1 cellular context compared by ENCODE assay signal in the genomic region with DNA sequence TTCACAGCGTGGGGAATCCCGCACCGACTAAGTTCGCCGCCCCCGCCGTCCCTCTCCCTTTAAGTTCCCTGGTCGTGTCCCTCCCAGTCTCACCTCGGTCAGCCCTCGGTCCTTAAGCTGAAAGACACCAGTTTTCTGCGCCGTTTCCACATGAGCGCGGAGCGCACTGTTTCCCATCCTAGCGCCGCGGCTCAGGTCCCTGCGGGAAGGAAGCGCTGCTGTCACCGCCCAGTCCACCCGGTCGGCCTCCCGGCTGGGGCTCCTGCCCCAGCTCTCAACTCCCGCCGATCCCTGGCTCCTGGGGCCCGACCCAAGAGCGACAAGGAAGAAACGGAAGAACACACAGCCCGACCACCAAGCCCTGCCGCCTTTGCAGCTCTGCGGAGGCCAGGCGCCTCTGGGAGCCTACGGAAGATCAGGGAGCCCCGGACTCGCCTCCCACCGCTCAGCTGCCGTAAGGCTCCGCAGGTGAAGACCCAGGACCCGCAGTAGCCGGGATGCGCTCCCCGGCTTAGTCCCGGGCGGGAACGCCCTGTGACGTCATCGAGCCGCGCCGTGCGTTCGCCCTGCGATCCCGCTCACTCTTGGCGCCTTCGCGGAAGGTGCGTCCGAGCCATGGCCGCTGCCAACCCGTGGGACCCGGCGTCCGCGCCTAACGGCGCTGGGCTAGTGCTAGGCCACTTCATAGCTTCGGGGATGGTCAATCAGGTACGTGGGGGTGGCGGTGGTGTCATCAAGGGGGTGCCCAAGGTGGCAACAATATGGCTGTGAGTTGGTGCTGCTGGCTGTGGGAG.
TF ChIP-seq lines count a peak whose summit lies in the region.

Gene HAUS2 (plus strand): TSS at position 581 of the 794 bp plus-strand sequence. CDS start 35 bp downstream, at position 616.
Gene LRRC57 (minus strand): TSS at position 536 of the 794 bp plus-strand sequence. CDS start 359 bp downstream, at position 177.

TF ChIP-seq in K562, 482 proteins besides CTCF, POLR2A, EP300 and RAD21 (continued from another document and continues in another):
- peak; percentile 93; the same call in 1 of the 2 replicates for TF ChIP-seq ATF2 (CRISPR knock-in tag; IDR thresholded peaks at IDR 0.05)
- no peak for TF ChIP-seq SMARCB1 (IDR thresholded peaks at IDR 0.05; ENCODE audit: insufficient read length, low read depth)
- TF ChIP-seq ARNT (IDR thresholded peaks at IDR 0.05), result no peak
- no peak for TF ChIP-seq CBX5 (IDR thresholded peaks at IDR 0.05; ENCODE audit: borderline replicate concordance, low read depth)
- no peak for TF ChIP-seq POU5F1 (IDR thresholded peaks at IDR 0.05; ENCODE audit: borderline replicate concordance, low read depth, low read length, partially characterized antibody)
- TF ChIP-seq KAT8 (IDR thresholded peaks at IDR 0.05; ENCODE audit: low read depth), result no peak
- TF ChIP-seq ZNF695 (CRISPR knock-in tag; IDR thresholded peaks at IDR 0.05), result no peak
- 0 out of 2 replicates have a peak, but pooled peaks have one; percentile 6 for TF ChIP-seq NCOR1 (IDR thresholded peaks at IDR 0.05)
- TF ChIP-seq DDX20 (tag; IDR thresholded peaks at IDR 0.05; ENCODE audit: low read depth), result no peak
- no peak for TF ChIP-seq FUS (optimal IDR thresholded peaks at IDR 0.05; ENCODE audit: low read depth, low read length)
- no peak for TF ChIP-seq ZC3H11A (IDR thresholded peaks at IDR 0.05; ENCODE audit: low read depth, low read length)
- no peak for TF ChIP-seq CREB5 (CRISPR knock-in tag; IDR thresholded peaks at IDR 0.05)
- TF ChIP-seq RBFOX2 (IDR thresholded peaks at IDR 0.05; ENCODE audit: low read depth, low read length), result peak; percentile 99
- no peak for TF ChIP-seq ZNF184 (CRISPR knock-in tag; IDR thresholded peaks at IDR 0.05)
- no peak for TF ChIP-seq MYBL2 (IDR thresholded peaks at IDR 0.05; ENCODE audit: low read depth)
- no peak for TF ChIP-seq MYBL2 (CRISPR knock-in tag; IDR thresholded peaks at IDR 0.05; ENCODE audit: borderline replicate concordance)
- TF ChIP-seq FOXA3 (CRISPR knock-in tag; conservative IDR thresholded peaks at IDR 0.05 in 1 of 2, IDR thresholded peaks at IDR 0.05 in 1 of 2), result no peak
- TF ChIP-seq DNMT1 (IDR thresholded peaks at IDR 0.05), result no peak
- peak; percentile 26; the same call in 1 of the 2 replicates for TF ChIP-seq ZNF431 (CRISPR knock-in tag; IDR thresholded peaks at IDR 0.05)
- TF ChIP-seq ATF7 (IDR thresholded peaks at IDR 0.05), result peak; percentile 99
- TF ChIP-seq MYC (IDR thresholded peaks at IDR 0.05; ENCODE audit: low read depth, low read length), result peak; percentile 81
- TF ChIP-seq MYC (CRISPR knock-in tag; IDR thresholded peaks at IDR 0.05; ENCODE audit: borderline replicate concordance, low read depth), result 0 out of 2 replicates have a peak, but pooled peaks have one; percentile 17
- TF ChIP-seq POLR2H (tag; IDR thresholded peaks at IDR 0.05; ENCODE audit: low read depth), result peak; percentile 68
- TF ChIP-seq ZNF41 (CRISPR knock-in tag; conservative IDR thresholded peaks at IDR 0.05), result no peak
- no peak for TF ChIP-seq FOXJ2 (tag; IDR thresholded peaks at IDR 0.05)
- no peak for TF ChIP-seq SNIP1 (IDR thresholded peaks at IDR 0.05; ENCODE audit: low read depth)
- TF ChIP-seq JUNB (CRISPR knock-in tag; conservative IDR thresholded peaks at IDR 0.05), result peak; percentile 87
- TF ChIP-seq ETS1 (conservative IDR thresholded peaks at IDR 0.05; ENCODE audit: control insufficient read depth, low read depth, low read length), result peak; percentile 62; the same call in 1 of the 2 replicates
- no peak for TF ChIP-seq MEF2D (tag; conservative IDR thresholded peaks at IDR 0.05; ENCODE audit: low read depth)
- TF ChIP-seq ZMIZ1 (IDR thresholded peaks at IDR 0.05; ENCODE audit: low read depth in 2 of 2, low read length in 2 of 2), result 0 out of 4 replicates have a peak, but pooled peaks of 1 of the 2 experiments have one; percentile 9
- TF ChIP-seq PTTG1 (tag; IDR thresholded peaks at IDR 0.05; ENCODE audit: low read depth), result no peak
- no peak for TF ChIP-seq MTF1 (CRISPR knock-in tag; IDR thresholded peaks at IDR 0.05; ENCODE audit: borderline replicate concordance)
- TF ChIP-seq ZHX1 (conservative IDR thresholded peaks at IDR 0.05; ENCODE audit: low read length), result 0 out of 2 replicates have a peak, but pooled peaks have one; percentile 25
- TF ChIP-seq DMBX1 (CRISPR knock-in tag; IDR thresholded peaks at IDR 0.05; ENCODE audit: borderline replicate concordance), result peak; percentile 27; the same call in 1 of the 2 replicates
- TF ChIP-seq, protein P1, sequence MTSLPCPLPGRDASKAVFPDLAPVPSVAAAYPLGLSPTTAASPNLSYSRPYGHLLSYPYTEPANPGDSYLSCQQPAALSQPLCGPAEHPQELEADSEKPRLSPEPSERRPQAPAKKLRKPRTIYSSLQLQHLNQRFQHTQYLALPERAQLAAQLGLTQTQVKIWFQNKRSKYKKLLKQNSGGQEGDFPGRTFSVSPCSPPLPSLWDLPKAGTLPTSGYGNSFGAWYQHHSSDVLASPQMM (CRISPR knock-in tag; IDR thresholded peaks at IDR 0.05), result no peak
- TF ChIP-seq ELK1 (CRISPR knock-in tag; IDR thresholded peaks at IDR 0.05), result no peak
- TF ChIP-seq SMAD4 (CRISPR knock-in tag; conservative IDR thresholded peaks at IDR 0.05), result peak; percentile 48; the same call in 1 of the 2 replicates
- 0 out of 3 replicates have a peak, but pooled peaks of 1 of the 2 experiments have one; percentile 38 for TF ChIP-seq CBX3 (IDR thresholded peaks at IDR 0.05; ENCODE audit: borderline replicate concordance in 1 of 2, low read length in 2 of 2)
- no peak for TF ChIP-seq ZNF311 (CRISPR knock-in tag; IDR thresholded peaks at IDR 0.05)
- TF ChIP-seq HNRNPK (IDR thresholded peaks at IDR 0.05; ENCODE audit: low read depth, low read length, poor library complexity, severe bottlenecking), result no peak
- TF ChIP-seq DIDO1 (tag; IDR thresholded peaks at IDR 0.05; ENCODE audit: low read depth), result peak; percentile 76; the same call in 1 of the 2 replicates
- TF ChIP-seq ZBTB7A (IDR thresholded peaks at IDR 0.05; ENCODE audit: borderline replicate concordance, control insufficient read depth, low read depth, low read length), result peak; percentile 93; the same call in 1 of the 2 replicates
